9 cellular contexts compared by ENCODE assay signal in genomic region chr13:108508263-108508662, GRCh38.
DNase-seq lines count a peak whose midpoint lies in the region; ATAC-seq, FAIRE-seq and TF ChIP-seq lines count a peak whose summit lies in the region.
"Had no signal": no experiment of that assay in that cellular context is flagged by ENCODE, and none has a peak within 500 bp of the region (broad histone marks: within the 10 kb centered on the region; RNA-seq: fewer than 3 reads in every experiment).

No MANE protein-coding gene starts in this region.

- peak; percentile 49 for TF ChIP-seq CTCF in left ventricle myocardium inferior (IDR thresholded peaks at IDR 0.05; ENCODE audit: borderline replicate concordance)

- no peaks in the 10 kb centered on the region for H3K27me3 ChIP-seq in left ventricle myocardium inferior (ENCODE audit: low read depth)

- no peaks in the 10 kb centered on the region for H3K4me1 ChIP-seq in left ventricle myocardium inferior

- intact Hi-C loops in left ventricle myocardium inferior (cut with micrococcal nuclease): no loop called here
- intact Hi-C loops in left ventricle myocardium superior (cut with micrococcal nuclease): no loop called here

- no peak for ATAC-seq in left ventricle myocardium superior
- no peak for ATAC-seq in HG03159 (IDR thresholded peaks at IDR 0.05; ENCODE audit: unreplicated experiment)

- in situ Hi-C loops in SK-MEL-5 (cut with HindIII; ENCODE audit: low pct_unique_long_range_greater_than_20kb, low sequenced_read_pairs): no loop called here

- DNase-seq in left ventricle myocardium inferior (no peak), left ventricle myocardium superior (no peak), SK-MEL-5 (ENCODE audit: low read depth, low spot score) (peak; percentile 49), foreskin melanocyte (peak; percentile 28), urothelium cell line (ENCODE audit: low spot score) (peak; percentile 18), NCI-H2196 (lab: John Stamatoyannopoulos, UW; ENCODE audit: unreplicated experiment) (no peak)
- DNase-seq in activated T-cell treated with anti-CD3 and anti-CD28 coated beads, Interleukin-2, amount 50 U/mL, for 1 hour: no peak
- DNase-seq: activated CD4-positive, CD25-positive, alpha-beta regulatory T cell treated with anti-CD3 and anti-CD28 coated beads, Interleukin-2, amount 50 U/mL, for 72 hours had no signal

- H3K36me3 ChIP-seq in left ventricle myocardium inferior: no peaks in the 10 kb centered on the region

- no peak overlapping the region for H3K27ac ChIP-seq in left ventricle myocardium inferior (replicated peaks)

- H3K9me3 ChIP-seq in left ventricle myocardium inferior (replicated peaks): no peaks in the 10 kb centered on the region

- no peak overlapping the region for H3K4me3 ChIP-seq in left ventricle myocardium inferior

- FAIRE-seq in urothelium cell line (lab: Jason Lieb, UNC): no peak

Comparison
In these comparisons a context has a peak if more than half of its experiments do, and no peak if none do; other contexts are left out.
1. DNase-seq: peak in SK-MEL-5 (single experiment), foreskin melanocyte (single experiment) and urothelium cell line (single experiment); none in left ventricle myocardium inferior (single experiment), left ventricle myocardium superior (single experiment), NCI-H2196 (single experiment) and activated T-cell treated with anti-CD3 and anti-CD28 coated beads, Interleukin-2, amount 50 U/mL, for 1 hour (single experiment).